ENCODE assay signal across 1 cellular context in genomic region chr19:40797166-40797962, GRCh38.
TF ChIP-seq lines count a peak whose summit lies in the region.

No MANE protein-coding gene starts in this region.

TF ChIP-seq in GM12878, 131 proteins besides CTCF, POLR2A, EP300 and RAD21:
- no peak for TF ChIP-seq ZSCAN29 (IDR thresholded peaks at IDR 0.05)
- TF ChIP-seq HDAC6 (IDR thresholded peaks at IDR 0.05; ENCODE audit: unreplicated experiment), result no peak
- peak; percentile 18; the same call in 1 of the 2 replicates for TF ChIP-seq MTA3 (IDR thresholded peaks at IDR 0.05; ENCODE audit: borderline replicate concordance, low read length)
